15 cellular contexts compared by ENCODE assay signal in the genomic region with DNA sequence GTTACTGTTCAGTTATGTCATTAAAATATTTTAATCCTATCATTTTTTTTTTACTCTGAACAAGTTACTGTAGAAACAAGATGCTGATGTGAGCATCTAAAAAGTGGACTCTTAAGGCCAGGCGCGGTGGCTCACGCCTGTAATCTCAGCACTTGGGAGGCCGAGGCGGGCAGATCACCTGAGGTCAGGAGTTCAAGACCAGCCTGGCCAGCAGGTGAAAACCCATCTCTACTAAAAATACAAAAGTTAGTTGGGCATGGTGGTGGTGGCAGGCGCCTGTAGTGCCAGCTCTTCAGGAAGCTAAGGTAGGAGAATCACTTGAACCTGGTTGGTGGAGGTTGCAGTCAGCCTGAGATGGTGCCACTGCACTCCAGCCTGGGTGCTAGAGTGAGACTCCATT. TPM values are rescaled to one million over a fixed set of nuclear protein-coding genes. Genes with fewer than 3 reads are reported as not detected.
DNase-seq lines count a peak whose midpoint lies in the region; ATAC-seq and TF ChIP-seq lines count a peak whose summit lies in the region.
"Had no signal": no experiment of that assay in that cellular context is flagged by ENCODE, and none has a peak within 500 bp of the region (broad histone marks: within the 10 kb centered on the region; RNA-seq: fewer than 3 reads in every experiment).

No MANE protein-coding gene starts in this region.

- peaks cover 85% of the 10 kb centered on the region for H3K79me2 ChIP-seq in MM.1S (ENCODE audit: low read length)

- H3K4me1 ChIP-seq in breast epithelium (peaks cover 0 to 5% of the 10 kb centered on the region in 2 donors), MM.1S (ENCODE audit: low read length) (peaks cover 31% of the 10 kb centered on the region)

- peak overlapping the region; percentile 78; the same call in 1 of the 2 replicates for H3K4me2 ChIP-seq in MM.1S (ENCODE audit: low read depth, low read length)

- peak overlapping the region; percentile 97 for H3K4me3 Mint-ChIP-seq in MCF 10A (ENCODE audit: unreplicated experiment)
- peak overlapping the region; percentile 38 to 96 for H3K4me3 Mint-ChIP-seq in effector memory CD8-positive, alpha-beta T cell
- peak overlapping the region; percentile 94 for H3K4me3 Mint-ChIP-seq in stimulated activated effector memory CD8-positive, alpha-beta T cell treated with anti-CD3 and anti-CD28 coated beads, Interleukin-12 subunit alpha, Interleukin-12 subunit beta, amount 100 ng/mL, for 72 hours

- H3K36me3 ChIP-seq in breast epithelium = peaks cover 5% of the 10 kb centered on the region
- H3K36me3 ChIP-seq in MM.1S (replicated peaks; ENCODE audit: insufficient read depth, low read length) = peaks cover 25% of the 10 kb centered on the region; the same call in 1 of the 2 replicates
- H3K36me3 ChIP-seq: ovary had no signal

- no peaks in the 10 kb centered on the region for H3K9me3 ChIP-seq in breast epithelium
- H3K9me3 ChIP-seq in MM.1S (replicated peaks; ENCODE audit: insufficient read depth, low read length) = no peaks in the 10 kb centered on the region
- H3K9me3 ChIP-seq: ovary, SJCRH30, thoracic aorta had no signal

- no peaks in the 10 kb centered on the region for H3K9me3 Mint-ChIP-seq in MCF 10A (ENCODE audit: unreplicated experiment)
- H3K9me3 Mint-ChIP-seq in effector memory CD8-positive, alpha-beta T cell = no peaks in the 10 kb centered on the region
- no peaks in the 10 kb centered on the region for H3K9me3 Mint-ChIP-seq in stimulated activated effector memory CD8-positive, alpha-beta T cell treated with anti-CD3 and anti-CD28 coated beads, Interleukin-12 subunit alpha, Interleukin-12 subunit beta, amount 100 ng/mL, for 72 hours

- H3K4me1 Mint-ChIP-seq in MCF 10A (ENCODE audit: insufficient read depth, unreplicated experiment) = peaks cover 29% of the 10 kb centered on the region
- H3K4me1 Mint-ChIP-seq in effector memory CD8-positive, alpha-beta T cell (ENCODE audit: low read depth in 2 of 2) = peaks cover 45 to 57% of the 10 kb centered on the region in 2 donors
- peaks cover 39% of the 10 kb centered on the region for H3K4me1 Mint-ChIP-seq in stimulated activated effector memory CD8-positive, alpha-beta T cell treated with anti-CD3 and anti-CD28 coated beads, Interleukin-12 subunit alpha, Interleukin-12 subunit beta, amount 100 ng/mL, for 72 hours

- TF ChIP-seq POLR2A in breast epithelium (IDR thresholded peaks at IDR 0.05) = no peak

- H3K27me3 ChIP-seq in breast epithelium (no peaks in the 10 kb centered on the region), MM.1S (replicated peaks; ENCODE audit: insufficient read depth, low read length) (no peaks in the 10 kb centered on the region)
- H3K27me3 ChIP-seq: ovary, SJCRH30 had no signal

- no peaks in the 10 kb centered on the region for H3K27me3 Mint-ChIP-seq in MCF 10A (ENCODE audit: insufficient read depth, unreplicated experiment)
- no peaks in the 10 kb centered on the region for H3K27me3 Mint-ChIP-seq in effector memory CD8-positive, alpha-beta T cell

- H3K27ac Mint-ChIP-seq in MCF 10A (ENCODE audit: low read depth, unreplicated experiment) = no peak overlapping the region
- H3K27ac Mint-ChIP-seq in effector memory CD8-positive, alpha-beta T cell = peak overlapping the region in 1 of 2 donors; percentile 99
- H3K27ac Mint-ChIP-seq in stimulated activated effector memory CD8-positive, alpha-beta T cell treated with anti-CD3 and anti-CD28 coated beads, Interleukin-12 subunit alpha, Interleukin-12 subunit beta, amount 100 ng/mL, for 72 hours = peak overlapping the region; percentile 34

- no peak overlapping the region for H3K9ac ChIP-seq in MM.1S (ENCODE audit: low read length)

- H2AFZ ChIP-seq in MM.1S (ENCODE audit: low read length) = no peak overlapping the region

- peaks cover 17% of the 10 kb centered on the region for H4K20me1 ChIP-seq in MM.1S (ENCODE audit: insufficient read depth, low read length)

- no peak for ATAC-seq in effector memory CD8-positive, alpha-beta T cell (replicated peaks)
- ATAC-seq in stimulated activated effector memory CD8-positive, alpha-beta T cell treated with anti-CD3 and anti-CD28 coated beads, Interleukin-12 subunit alpha, Interleukin-12 subunit beta, amount 100 ng/mL, for 72 hours = no peak

- TF ChIP-seq CTCF in MCF 10A (IDR thresholded peaks at IDR 0.05; ENCODE audit: unreplicated experiment) (no peak), breast epithelium (IDR thresholded peaks at IDR 0.05) (no peak), MM.1S (IDR thresholded peaks at IDR 0.05; ENCODE audit: low read length) (no peak)

- BruUV-seq in MCF 10A (replicated peaks; lab: Mats Ljungman, UMichigan) = no TSS peak

- H3K9me2 ChIP-seq in MM.1S (replicated peaks; ENCODE audit: insufficient read depth, low read length) = no peaks in the 10 kb centered on the region

- POLR2A ChIA-PET in MCF 10A (lab: Yijun Ruan, JAX) = interaction anchor here (2.1 kb wide), 1 partner anchor 9 kb away, joined by 8 read pairs; no protein-coding TSS in a partner anchor

- DNase-seq in MCF 10A (ENCODE audit: unreplicated experiment) = no peak
- DNase-seq in breast epithelium (ENCODE audit: low spot score in 2 of 2) = no peak
- DNase-seq in MM.1S = no peak
- DNase-seq in effector memory CD8-positive, alpha-beta T cell = no peak
- no peak for DNase-seq in stimulated activated effector memory CD8-positive, alpha-beta T cell treated with anti-CD3 and anti-CD28 coated beads, Interleukin-12 subunit alpha, Interleukin-12 subunit beta, amount 100 ng/mL, for 72 hours (ENCODE audit: low spot score in 2 of 2)
- no peak for DNase-seq in NCI-H128 (lab: John Stamatoyannopoulos, UW; ENCODE audit: unreplicated experiment)
- no peak for DNase-seq in HuH-7.5 (ENCODE audit: low spot score)
- DNase-seq in NCI-H82 (lab: John Stamatoyannopoulos, UW) = no peak
- DNase-seq: aorta; DMS53; NK-92 treated with Interleukin-12 subunit alpha and Interleukin-12 subunit beta, amount 100 ng/mL, for 24 hours; ovary; SJCRH30 had no signal

- H3K36me3 Mint-ChIP-seq in MCF 10A (ENCODE audit: insufficient read depth, unreplicated experiment) = peaks cover 70% of the 10 kb centered on the region
- peaks cover 95% of the 10 kb centered on the region for H3K36me3 Mint-ChIP-seq in effector memory CD8-positive, alpha-beta T cell (ENCODE audit: insufficient read depth)
- peaks cover 98% of the 10 kb centered on the region for H3K36me3 Mint-ChIP-seq in stimulated activated effector memory CD8-positive, alpha-beta T cell treated with anti-CD3 and anti-CD28 coated beads, Interleukin-12 subunit alpha, Interleukin-12 subunit beta, amount 100 ng/mL, for 72 hours

- intact Hi-C loops in MCF 10A (cut with micrococcal nuclease) = no loop called here
- intact Hi-C loops in breast epithelium (cut with DNase I; ENCODE audit: low total_unique reads) = no loop called here

- CTCF ChIA-PET in MCF 10A (lab: Yijun Ruan, JAX) = no interaction called here

- H3F3A ChIP-seq in MM.1S (ENCODE audit: insufficient read depth, low read length) = peaks cover 3% of the 10 kb centered on the region; the same call in 1 of the 2 replicates

- H3K4me3 ChIP-seq in breast epithelium (no peak overlapping the region), MM.1S (ENCODE audit: low read length) (no peak overlapping the region)
- H3K4me3 ChIP-seq: lung, ovary, SJCRH30, thoracic aorta had no signal

- no peak overlapping the region for H3K27ac ChIP-seq in breast epithelium
- H3K27ac ChIP-seq in MM.1S (ENCODE audit: low read length) = no peak overlapping the region
- H3K27ac ChIP-seq: ovary, SJCRH30, thoracic aorta had no signal

RNA-seq across cellular contexts. Expression of gene WAC, which starts 2.9 kb away (rescaled TPM):
- total RNA-seq in MCF 10A (2022) (151 and 155 TPM in 2 replicates), breast epithelium (100 to 1,000 TPM; 124 to 180 (median 142) TPM)
